Comparison of ENCODE assay signal across 1 cellular context in genomic region chr5:151250346-151251000, GRCh38.
TF ChIP-seq lines count a peak whose summit lies in the region.

No MANE protein-coding gene starts in this region.

TF ChIP-seq in HepG2, 621 proteins besides CTCF, POLR2A, EP300 and RAD21 (continued from another document and continues in another):
- TF ChIP-seq, protein P1, sequence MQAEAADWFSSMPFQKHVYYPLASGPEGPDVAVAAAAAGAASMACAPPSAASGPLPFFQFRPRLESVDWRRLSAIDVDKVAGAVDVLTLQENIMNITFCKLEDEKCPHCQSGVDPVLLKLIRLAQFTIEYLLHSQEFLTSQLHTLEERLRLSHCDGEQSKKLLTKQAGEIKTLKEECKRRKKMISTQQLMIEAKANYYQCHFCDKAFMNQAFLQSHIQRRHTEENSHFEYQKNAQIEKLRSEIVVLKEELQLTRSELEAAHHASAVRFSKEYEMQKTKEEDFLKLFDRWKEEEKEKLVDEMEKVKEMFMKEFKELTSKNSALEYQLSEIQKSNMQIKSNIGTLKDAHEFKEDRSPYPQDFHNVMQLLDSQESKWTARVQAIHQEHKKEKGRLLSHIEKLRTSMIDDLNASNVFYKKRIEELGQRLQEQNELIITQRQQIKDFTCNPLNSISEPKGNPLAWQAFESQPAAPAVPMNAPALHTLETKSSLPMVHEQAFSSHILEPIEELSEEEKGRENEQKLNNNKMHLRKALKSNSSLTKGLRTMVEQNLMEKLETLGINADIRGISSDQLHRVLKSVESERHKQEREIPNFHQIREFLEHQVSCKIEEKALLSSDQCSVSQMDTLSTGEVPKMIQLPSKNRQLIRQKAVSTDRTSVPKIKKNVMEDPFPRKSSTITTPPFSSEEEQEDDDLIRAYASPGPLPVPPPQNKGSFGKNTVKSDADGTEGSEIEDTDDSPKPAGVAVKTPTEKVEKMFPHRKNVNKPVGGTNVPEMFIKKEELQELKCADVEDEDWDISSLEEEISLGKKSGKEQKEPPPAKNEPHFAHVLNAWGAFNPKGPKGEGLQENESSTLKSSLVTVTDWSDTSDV (CRISPR knock-in tag; IDR thresholded peaks at IDR 0.05), result no peak
- 0 out of 2 replicates have a peak, but pooled peaks have one; percentile 41 for TF ChIP-seq MLXIP (CRISPR knock-in tag; IDR thresholded peaks at IDR 0.05; ENCODE audit: borderline replicate concordance)
- TF ChIP-seq ZNF263 (CRISPR knock-in tag; IDR thresholded peaks at IDR 0.05), result 0 out of 2 replicates have a peak, but pooled peaks have one; percentile 16
- TF ChIP-seq CCAR2 (optimal IDR thresholded peaks at IDR 0.05; ENCODE audit: low read depth, low read length), result no peak
- TF ChIP-seq, protein P2, sequence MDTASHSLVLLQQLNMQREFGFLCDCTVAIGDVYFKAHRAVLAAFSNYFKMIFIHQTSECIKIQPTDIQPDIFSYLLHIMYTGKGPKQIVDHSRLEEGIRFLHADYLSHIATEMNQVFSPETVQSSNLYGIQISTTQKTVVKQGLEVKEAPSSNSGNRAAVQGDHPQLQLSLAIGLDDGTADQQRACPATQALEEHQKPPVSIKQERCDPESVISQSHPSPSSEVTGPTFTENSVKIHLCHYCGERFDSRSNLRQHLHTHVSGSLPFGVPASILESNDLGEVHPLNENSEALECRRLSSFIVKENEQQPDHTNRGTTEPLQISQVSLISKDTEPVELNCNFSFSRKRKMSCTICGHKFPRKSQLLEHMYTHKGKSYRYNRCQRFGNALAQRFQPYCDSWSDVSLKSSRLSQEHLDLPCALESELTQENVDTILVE (CRISPR knock-in tag; IDR thresholded peaks at IDR 0.05), result no peak
- 0 out of 2 replicates have a peak, but pooled peaks have one; percentile 14 for TF ChIP-seq RELA (CRISPR knock-in tag; IDR thresholded peaks at IDR 0.05)
- TF ChIP-seq, protein P3, sequence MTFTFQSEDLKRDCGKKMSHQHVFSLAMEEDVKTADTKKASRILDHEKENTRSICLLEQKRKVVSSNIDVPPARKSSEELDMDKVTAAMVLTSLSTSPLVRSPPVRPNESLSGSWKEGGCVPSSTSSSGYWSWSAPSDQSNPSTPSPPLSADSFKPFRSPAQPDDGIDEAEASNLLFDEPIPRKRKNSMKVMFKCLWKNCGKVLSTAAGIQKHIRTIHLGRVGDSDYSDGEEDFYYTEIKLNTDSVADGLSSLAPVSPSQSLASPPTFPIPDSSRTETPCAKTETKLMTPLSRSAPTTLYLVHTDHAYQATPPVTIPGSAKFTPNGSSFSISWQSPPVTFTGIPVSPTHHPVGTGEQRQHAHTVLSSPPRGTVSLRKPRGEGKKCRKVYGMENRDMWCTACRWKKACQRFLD (CRISPR knock-in tag; IDR thresholded peaks at IDR 0.05; ENCODE audit: borderline replicate concordance), result no peak
- no peak for TF ChIP-seq TEAD3 (CRISPR knock-in tag; optimal IDR thresholded peaks at IDR 0.05; ENCODE audit: borderline replicate concordance)
- TF ChIP-seq, protein P4, sequence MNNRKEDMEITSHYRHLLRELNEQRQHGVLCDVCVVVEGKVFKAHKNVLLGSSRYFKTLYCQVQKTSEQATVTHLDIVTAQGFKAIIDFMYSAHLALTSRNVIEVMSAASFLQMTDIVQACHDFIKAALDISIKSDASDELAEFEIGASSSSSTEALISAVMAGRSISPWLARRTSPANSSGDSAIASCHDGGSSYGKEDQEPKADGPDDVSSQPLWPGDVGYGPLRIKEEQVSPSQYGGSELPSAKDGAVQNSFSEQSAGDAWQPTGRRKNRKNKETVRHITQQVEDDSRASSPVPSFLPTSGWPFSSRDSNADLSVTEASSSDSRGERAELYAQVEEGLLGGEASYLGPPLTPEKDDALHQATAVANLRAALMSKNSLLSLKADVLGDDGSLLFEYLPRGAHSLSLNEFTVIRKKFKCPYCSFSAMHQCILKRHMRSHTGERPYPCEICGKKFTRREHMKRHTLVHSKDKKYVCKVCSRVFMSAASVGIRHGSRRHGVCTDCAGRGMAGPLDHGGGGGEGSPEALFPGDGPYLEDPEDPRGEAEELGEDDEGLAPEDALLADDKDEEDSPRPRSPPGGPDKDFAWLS (CRISPR knock-in tag; IDR thresholded peaks at IDR 0.05; ENCODE audit: borderline replicate concordance), result no peak
- TF ChIP-seq, protein P5, sequence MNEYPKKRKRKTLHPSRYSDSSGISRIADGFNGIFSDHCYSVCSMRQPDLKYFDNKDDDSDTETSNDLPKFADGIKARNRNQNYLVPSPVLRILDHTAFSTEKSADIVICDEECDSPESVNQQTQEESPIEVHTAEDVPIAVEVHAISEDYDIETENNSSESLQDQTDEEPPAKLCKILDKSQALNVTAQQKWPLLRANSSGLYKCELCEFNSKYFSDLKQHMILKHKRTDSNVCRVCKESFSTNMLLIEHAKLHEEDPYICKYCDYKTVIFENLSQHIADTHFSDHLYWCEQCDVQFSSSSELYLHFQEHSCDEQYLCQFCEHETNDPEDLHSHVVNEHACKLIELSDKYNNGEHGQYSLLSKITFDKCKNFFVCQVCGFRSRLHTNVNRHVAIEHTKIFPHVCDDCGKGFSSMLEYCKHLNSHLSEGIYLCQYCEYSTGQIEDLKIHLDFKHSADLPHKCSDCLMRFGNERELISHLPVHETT (CRISPR knock-in tag; conservative IDR thresholded peaks at IDR 0.05), result no peak
- TF ChIP-seq CENPX (CRISPR knock-in tag; IDR thresholded peaks at IDR 0.05), result no peak
- TF ChIP-seq, protein P6, sequence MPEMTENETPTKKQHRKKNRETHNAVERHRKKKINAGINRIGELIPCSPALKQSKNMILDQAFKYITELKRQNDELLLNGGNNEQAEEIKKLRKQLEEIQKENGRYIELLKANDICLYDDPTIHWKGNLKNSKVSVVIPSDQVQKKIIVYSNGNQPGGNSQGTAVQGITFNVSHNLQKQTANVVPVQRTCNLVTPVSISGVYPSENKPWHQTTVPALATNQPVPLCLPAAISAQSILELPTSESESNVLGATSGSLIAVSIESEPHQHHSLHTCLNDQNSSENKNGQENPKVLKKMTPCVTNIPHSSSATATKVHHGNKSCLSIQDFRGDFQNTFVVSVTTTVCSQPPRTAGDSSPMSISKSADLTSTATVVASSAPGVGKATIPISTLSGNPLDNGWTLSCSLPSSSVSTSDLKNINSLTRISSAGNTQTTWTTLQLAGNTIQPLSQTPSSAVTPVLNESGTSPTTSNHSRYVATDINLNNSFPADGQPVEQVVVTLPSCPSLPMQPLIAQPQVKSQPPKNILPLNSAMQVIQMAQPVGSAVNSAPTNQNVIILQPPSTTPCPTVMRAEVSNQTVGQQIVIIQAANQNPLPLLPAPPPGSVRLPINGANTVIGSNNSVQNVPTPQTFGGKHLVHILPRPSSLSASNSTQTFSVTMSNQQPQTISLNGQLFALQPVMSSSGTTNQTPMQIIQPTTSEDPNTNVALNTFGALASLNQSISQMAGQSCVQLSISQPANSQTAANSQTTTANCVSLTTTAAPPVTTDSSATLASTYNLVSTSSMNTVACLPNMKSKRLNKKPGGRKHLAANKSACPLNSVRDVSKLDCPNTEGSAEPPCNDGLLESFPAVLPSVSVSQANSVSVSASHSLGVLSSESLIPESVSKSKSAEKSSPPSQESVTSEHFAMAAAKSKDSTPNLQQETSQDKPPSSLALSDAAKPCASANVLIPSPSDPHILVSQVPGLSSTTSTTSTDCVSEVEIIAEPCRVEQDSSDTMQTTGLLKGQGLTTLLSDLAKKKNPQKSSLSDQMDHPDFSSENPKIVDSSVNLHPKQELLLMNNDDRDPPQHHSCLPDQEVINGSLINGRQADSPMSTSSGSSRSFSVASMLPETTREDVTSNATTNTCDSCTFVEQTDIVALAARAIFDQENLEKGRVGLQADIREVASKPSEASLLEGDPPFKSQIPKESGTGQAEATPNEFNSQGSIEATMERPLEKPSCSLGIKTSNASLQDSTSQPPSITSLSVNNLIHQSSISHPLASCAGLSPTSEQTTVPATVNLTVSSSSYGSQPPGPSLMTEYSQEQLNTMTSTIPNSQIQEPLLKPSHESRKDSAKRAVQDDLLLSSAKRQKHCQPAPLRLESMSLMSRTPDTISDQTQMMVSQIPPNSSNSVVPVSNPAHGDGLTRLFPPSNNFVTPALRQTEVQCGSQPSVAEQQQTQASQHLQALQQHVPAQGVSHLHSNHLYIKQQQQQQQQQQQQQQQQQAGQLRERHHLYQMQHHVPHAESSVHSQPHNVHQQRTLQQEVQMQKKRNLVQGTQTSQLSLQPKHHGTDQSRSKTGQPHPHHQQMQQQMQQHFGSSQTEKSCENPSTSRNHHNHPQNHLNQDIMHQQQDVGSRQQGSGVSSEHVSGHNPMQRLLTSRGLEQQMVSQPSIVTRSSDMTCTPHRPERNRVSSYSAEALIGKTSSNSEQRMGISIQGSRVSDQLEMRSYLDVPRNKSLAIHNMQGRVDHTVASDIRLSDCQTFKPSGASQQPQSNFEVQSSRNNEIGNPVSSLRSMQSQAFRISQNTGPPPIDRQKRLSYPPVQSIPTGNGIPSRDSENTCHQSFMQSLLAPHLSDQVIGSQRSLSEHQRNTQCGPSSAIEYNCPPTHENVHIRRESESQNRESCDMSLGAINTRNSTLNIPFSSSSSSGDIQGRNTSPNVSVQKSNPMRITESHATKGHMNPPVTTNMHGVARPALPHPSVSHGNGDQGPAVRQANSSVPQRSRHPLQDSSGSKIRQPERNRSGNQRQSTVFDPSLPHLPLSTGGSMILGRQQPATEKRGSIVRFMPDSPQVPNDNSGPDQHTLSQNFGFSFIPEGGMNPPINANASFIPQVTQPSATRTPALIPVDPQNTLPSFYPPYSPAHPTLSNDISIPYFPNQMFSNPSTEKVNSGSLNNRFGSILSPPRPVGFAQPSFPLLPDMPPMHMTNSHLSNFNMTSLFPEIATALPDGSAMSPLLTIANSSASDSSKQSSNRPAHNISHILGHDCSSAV (CRISPR knock-in tag; IDR thresholded peaks at IDR 0.05; ENCODE audit: borderline replicate concordance), result no peak
- no peak for TF ChIP-seq DMTF1 (CRISPR knock-in tag; IDR thresholded peaks at IDR 0.05)
- no peak for TF ChIP-seq NRL (CRISPR knock-in tag; IDR thresholded peaks at IDR 0.05; ENCODE audit: borderline replicate concordance)
- no peak for TF ChIP-seq ARHGAP35 (CRISPR knock-in tag; IDR thresholded peaks at IDR 0.05; ENCODE audit: borderline replicate concordance)
- TF ChIP-seq ZFP1 (CRISPR knock-in tag; IDR thresholded peaks at IDR 0.05), result no peak
- no peak for TF ChIP-seq ZBTB1 (CRISPR knock-in tag; IDR thresholded peaks at IDR 0.05; ENCODE audit: borderline replicate concordance)
- TF ChIP-seq ETV6 (CRISPR knock-in tag; conservative IDR thresholded peaks at IDR 0.05), result no peak
- TF ChIP-seq ZNF782 (CRISPR knock-in tag; IDR thresholded peaks at IDR 0.05; ENCODE audit: borderline replicate concordance), result no peak
- TF ChIP-seq CSRNP1 (CRISPR knock-in tag; IDR thresholded peaks at IDR 0.05), result 0 out of 2 replicates have a peak, but pooled peaks have one; percentile 38
- no peak for TF ChIP-seq CBFB (CRISPR knock-in tag; IDR thresholded peaks at IDR 0.05)
